ENCODE assay signal across 26 cellular contexts in the genomic region with DNA sequence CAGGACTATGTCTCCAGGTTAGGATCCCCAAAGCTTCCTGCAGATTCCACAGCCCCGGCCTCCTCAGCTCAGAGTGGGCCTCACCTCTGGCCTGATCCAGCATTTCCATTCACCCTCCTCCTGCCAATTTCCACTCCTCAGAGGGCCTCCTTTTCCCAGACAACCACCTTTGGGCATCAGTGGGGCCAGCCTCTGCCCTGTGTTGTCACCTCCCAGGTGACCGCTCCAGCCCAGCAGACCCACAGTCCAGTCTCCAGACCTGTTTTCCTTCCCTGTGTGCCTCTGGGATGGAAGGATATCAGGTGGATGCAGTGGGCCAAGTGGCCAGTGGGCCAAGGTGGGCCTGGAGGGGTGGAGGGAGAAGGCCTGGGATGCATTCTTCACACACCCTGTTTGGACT. TPM values are rescaled to one million over a fixed set of nuclear protein-coding genes. Genes with fewer than 3 reads are reported as not detected.
"Had no signal": no experiment of that assay in that cellular context is flagged by ENCODE, and none has a peak within 500 bp of the region (broad histone marks: within the 10 kb centered on the region; RNA-seq: fewer than 3 reads in every experiment).

No MANE protein-coding gene starts in this region.

- H3K27me3 Mint-ChIP-seq: central memory CD8-positive, alpha-beta T cell; type B pancreatic cell had no signal

- H3K4me2 ChIP-seq: hepatocyte had no signal

- H3K79me2 ChIP-seq: hepatocyte had no signal

- H3K27ac Mint-ChIP-seq: activated CD4-positive, alpha-beta T cell treated with anti-CD3 and anti-CD28 coated beads, Interleukin-2, amount 10 ng/mL, durations not matched to agents 24 days and 14 days; activated CD8-positive, alpha-beta T cell treated with anti-CD3 and anti-CD28 coated beads, Interleukin-2, amount 10 ng/mL, durations not matched to agents 7 days and 5 days; activated naive CD8-positive, alpha-beta T cell treated with anti-CD3 and anti-CD28 coated beads, Interleukin-2, amount 50 U/mL, for 24 hours; activated T-helper 1 cell treated with anti-CD3 and anti-CD28 coated beads, Interleukin-12 subunit alpha, Interleukin-12 subunit beta, Interleukin-2, Interleukin-4 antibody, amounts not matched to agents 30 ng/mL and 10 ng/mL and 1 ng/mL, durations not matched to agents 14 hours and 24 hours and 36 hours; immature natural killer cell; natural killer cell; T-helper 1 cell treated with Interleukin-12 subunit alpha and Interleukin-12 subunit beta and Interleukin-4 antibody, amounts not matched to agents 30 μg/mL and 1 μg/mL, for 36 hours; type B pancreatic cell had no signal

- H3K4me3 ChIP-seq: colonic mucosa, esophagus muscularis mucosa, hepatocyte, left ventricle myocardium inferior, spleen, thoracic aorta had no signal

- H3K4me1 ChIP-seq: colonic mucosa, esophagus muscularis mucosa had no signal

- H3K9me3 Mint-ChIP-seq: central memory CD8-positive, alpha-beta T cell; natural killer cell had no signal

- H3K36me3 ChIP-seq: brain microvascular endothelial cell, colonic mucosa had no signal

- H3K27ac ChIP-seq: brain microvascular endothelial cell, colonic mucosa, esophagus muscularis mucosa, hepatocyte, left ventricle myocardium inferior, spleen, thoracic aorta had no signal

- ATAC-seq: activated CD8-positive, alpha-beta T cell treated with anti-CD3 and anti-CD28 coated beads, Interleukin-2, amount 10 ng/mL, durations not matched to agents 7 days and 5 days; activated naive CD8-positive, alpha-beta T cell treated with anti-CD3 and anti-CD28 coated beads, Interleukin-2, amount 50 U/mL, for 24 hours; natural killer cell had no signal

- H3K4me3 Mint-ChIP-seq: activated CD4-positive, alpha-beta T cell treated with anti-CD3 and anti-CD28 coated beads, Interleukin-2, amount 10 ng/mL, durations not matched to agents 24 days and 14 days; activated CD8-positive, alpha-beta T cell treated with anti-CD3 and anti-CD28 coated beads, Interleukin-2, amount 10 ng/mL, durations not matched to agents 7 days and 5 days; activated naive CD8-positive, alpha-beta T cell treated with anti-CD3 and anti-CD28 coated beads, Interleukin-2, amount 50 U/mL, for 24 hours; activated T-helper 1 cell treated with anti-CD3 and anti-CD28 coated beads, Interleukin-12 subunit alpha, Interleukin-12 subunit beta, Interleukin-2, Interleukin-4 antibody, amounts not matched to agents 30 ng/mL and 10 ng/mL and 1 ng/mL, durations not matched to agents 14 hours and 24 hours and 36 hours; central memory CD8-positive, alpha-beta T cell; immature natural killer cell; natural killer cell; T-helper 1 cell treated with Interleukin-12 subunit alpha and Interleukin-12 subunit beta and Interleukin-4 antibody, amounts not matched to agents 30 μg/mL and 1 μg/mL, for 36 hours; type B pancreatic cell had no signal

- H3K9me3 ChIP-seq: colonic mucosa, esophagus muscularis mucosa had no signal

- H3K4me1 Mint-ChIP-seq: central memory CD8-positive, alpha-beta T cell; immature natural killer cell; natural killer cell had no signal

- H2AFZ ChIP-seq: hepatocyte had no signal

- H3K27me3 ChIP-seq: brain microvascular endothelial cell, colonic mucosa, esophagus muscularis mucosa, hepatocyte had no signal

- DNase-seq: activated CD4-positive, alpha-beta T cell treated with anti-CD3 and anti-CD28 coated beads, Interleukin-2, amount 10 ng/mL, durations not matched to agents 24 days and 14 days; activated CD8-positive, alpha-beta T cell treated with anti-CD3 and anti-CD28 coated beads, Interleukin-2, amount 10 ng/mL, durations not matched to agents 7 days and 5 days; activated gamma-delta T cell; activated naive CD4-positive, alpha-beta T cell treated with anti-CD3 and anti-CD28 coated beads, Interleukin-2, amount 50 U/mL, for 16 hours; activated naive CD8-positive, alpha-beta T cell treated with anti-CD3 and anti-CD28 coated beads, Interleukin-2, amount 50 U/mL, for 24 hours; anterior cingulate cortex; brain microvascular endothelial cell; colonic mucosa; glutamatergic neuron; immature natural killer cell; left ventricle myocardium inferior; mammary epithelial cell; midbrain; natural killer cell; nucleus accumbens; spleen; stimulated activated CD4-positive, alpha-beta T cell treated with anti-CD3 and anti-CD28 coated beads, Interleukin-4, amount 100 ng/mL, for 1 hour; stimulated activated naive CD4-positive, alpha-beta T cell treated with Interleukin-2 at 50 U/mL for 16 hours; T1000 had no signal

RNA-seq across cellular contexts. Expression of a gene that starts 57.2 kb away (rescaled TPM):
- total RNA-seq: activated CD4-positive, alpha-beta T cell treated with anti-CD3 and anti-CD28 coated beads, Interleukin-2, amount 10 ng/mL, durations not matched to agents 24 days and 14 days; activated CD8-positive, alpha-beta T cell treated with anti-CD3 and anti-CD28 coated beads, Interleukin-2, amount 10 ng/mL, durations not matched to agents 7 days and 5 days; activated T-helper 1 cell treated with anti-CD3 and anti-CD28 coated beads, Interleukin-12 subunit alpha, Interleukin-12 subunit beta, Interleukin-2, Interleukin-4 antibody, amounts not matched to agents 30 ng/mL and 10 ng/mL and 1 ng/mL, durations not matched to agents 14 hours and 24 hours and 36 hours; natural killer cell had no signal
- polyA plus RNA-seq: mammary epithelial cell had no signal
